Comparison of ENCODE assay signal across 13 cellular contexts in the genomic region with DNA sequence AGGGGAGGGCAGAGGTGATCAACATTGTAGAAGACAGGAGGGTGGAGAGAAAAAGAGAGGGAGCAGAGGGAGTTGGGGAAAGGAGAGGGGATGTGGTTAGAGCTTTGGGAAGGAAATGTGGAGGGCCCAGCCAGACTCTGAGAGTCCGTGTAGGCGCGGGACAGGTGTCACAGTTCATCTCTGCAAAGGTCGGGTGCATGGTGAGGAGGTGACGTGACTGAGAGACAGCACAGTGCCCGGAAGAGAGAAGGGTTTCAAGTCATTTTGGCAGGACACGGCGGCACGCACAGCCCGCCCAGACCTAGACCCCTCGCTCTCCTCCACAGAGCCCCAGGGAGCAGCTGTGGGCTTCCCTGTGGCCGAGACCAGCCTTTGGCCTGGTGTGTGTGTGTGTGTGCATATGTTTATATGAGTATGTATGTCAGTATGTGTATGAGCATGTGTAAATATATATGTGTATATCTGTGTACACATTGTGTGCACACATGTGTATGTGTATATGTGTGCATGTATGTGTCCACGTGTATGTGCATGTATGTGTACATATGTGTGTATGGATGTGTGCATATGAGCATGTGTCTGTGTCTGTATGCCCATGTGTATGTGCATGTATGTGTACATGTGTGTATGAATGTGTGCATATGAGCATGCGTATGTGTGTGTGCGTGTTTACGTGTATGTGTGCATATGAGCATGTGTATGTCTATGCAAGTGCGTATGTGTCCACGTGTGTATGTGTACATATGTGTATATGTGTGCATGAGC.
DNase-seq lines count a peak whose midpoint lies in the region; ATAC-seq and TF ChIP-seq lines count a peak whose summit lies in the region.
"Had no signal": no experiment of that assay in that cellular context is flagged by ENCODE, and none has a peak within 500 bp of the region (broad histone marks: within the 10 kb centered on the region; RNA-seq: fewer than 3 reads in every experiment).

No MANE protein-coding gene starts in this region.

- H3K9me3 ChIP-seq in SK-N-SH: no peaks in the 10 kb centered on the region

- no peak overlapping the region for H3K4me3 Mint-ChIP-seq in activated naive CD4-positive, alpha-beta T cell treated with anti-CD3 and anti-CD28 coated beads for 36 hours
- H3K4me3 Mint-ChIP-seq in stimulated activated effector memory CD8-positive, alpha-beta T cell treated with anti-CD3 and anti-CD28 coated beads, Interleukin-12 subunit alpha, Interleukin-12 subunit beta, amount 100 ng/mL, for 72 hours: peak overlapping the region; percentile 26

- no peak for TF ChIP-seq RAD21 in SK-N-SH (IDR thresholded peaks at IDR 0.05; ENCODE audit: low read length)

- POLR2A ChIA-PET in SK-N-SH (lab: Yijun Ruan, JAX): no interaction called here

- H3K4me1 ChIP-seq in SK-N-SH (ENCODE audit: control insufficient read depth in 1 of 2, insufficient read depth in 2 of 2, low read depth in 1 of 2, low read length in 1 of 2): peaks cover 0 to 6% of the 10 kb centered on the region in 2 experiments; a peak in 1 of 4 replicates

- H3K79me2 ChIP-seq in SK-N-SH (ENCODE audit: insufficient read depth): no peaks in the 10 kb centered on the region

- CTCF ChIA-PET in activated naive CD4-positive, alpha-beta T cell treated with anti-CD3 and anti-CD28 coated beads for 36 hours (lab: Charles Lee): interaction anchor here (2.3 kb wide), 1 partner anchor 159 kb away, joined by 15 read pairs; no protein-coding TSS in a partner anchor
- CTCF ChIA-PET in SK-N-SH (lab: Yijun Ruan, JAX): interaction anchor here (0.8 to 1.0 kb wide), 2 partner anchors 10 to 32 kb away, joined by 3 read pairs; no protein-coding TSS in a partner anchor

- H3K27me3 Mint-ChIP-seq in activated naive CD4-positive, alpha-beta T cell treated with anti-CD3 and anti-CD28 coated beads for 36 hours (ENCODE audit: low read depth): peaks cover 18% of the 10 kb centered on the region

- TF ChIP-seq EP300 in SK-N-SH (IDR thresholded peaks at IDR 0.05; ENCODE audit: borderline replicate concordance in 1 of 2, low read depth in 1 of 2, low read length in 1 of 2): no peak

- DNase-seq in activated naive CD4-positive, alpha-beta T cell treated with anti-CD3 and anti-CD28 coated beads for 36 hours: peak; percentile 23
- no peak for DNase-seq in activated naive CD4-positive, alpha-beta T cell (lab: John Stamatoyannopoulos, UW)
- DNase-seq in stimulated activated effector memory CD8-positive, alpha-beta T cell treated with anti-CD3 and anti-CD28 coated beads, Interleukin-12 subunit alpha, Interleukin-12 subunit beta, amount 100 ng/mL, for 72 hours (ENCODE audit: low spot score in 2 of 2): no peak
- DNase-seq in superior temporal gyrus (ENCODE audit: extremely low spot score): no peak
- DNase-seq in SK-N-SH: no peak
- DNase-seq in stimulated activated CD4-positive, alpha-beta T cell treated with anti-CD3 and anti-CD28 coated beads, Interleukin-1b, Interleukin-23, amount 100 ng/mL, for 48 hours: no peak
- DNase-seq: NCI-H446; stimulated activated CD4-positive, alpha-beta T cell treated with anti-CD3 and anti-CD28 coated beads, Interleukin-4, amount 100 ng/mL, for 4 hours; substantia nigra; WERI-Rb-1 had no signal

- H3K4me3 ChIP-seq in SK-N-SH (ENCODE audit: low read depth in 2 of 2, low read length in 1 of 2): no peak overlapping the region

- H3K4me2 ChIP-seq in SK-N-SH: no peak overlapping the region

- peaks cover 7% of the 10 kb centered on the region for H3F3A ChIP-seq in SK-N-SH (replicated peaks; ENCODE audit: insufficient read depth)

- H3K9me3 Mint-ChIP-seq in activated naive CD4-positive, alpha-beta T cell treated with anti-CD3 and anti-CD28 coated beads for 36 hours: no peaks in the 10 kb centered on the region
- no peaks in the 10 kb centered on the region for H3K9me3 Mint-ChIP-seq in stimulated activated effector memory CD8-positive, alpha-beta T cell treated with anti-CD3 and anti-CD28 coated beads, Interleukin-12 subunit alpha, Interleukin-12 subunit beta, amount 100 ng/mL, for 72 hours

- ATAC-seq in GM21390 (IDR thresholded peaks at IDR 0.05; ENCODE audit: unreplicated experiment) (peak; percentile 57), HG03095 (IDR thresholded peaks at IDR 0.05; ENCODE audit: unreplicated experiment) (peak; percentile 47)
- ATAC-seq in stimulated activated effector memory CD8-positive, alpha-beta T cell treated with anti-CD3 and anti-CD28 coated beads, Interleukin-12 subunit alpha, Interleukin-12 subunit beta, amount 100 ng/mL, for 72 hours: peak; percentile 49
- ATAC-seq: Right ventricle myocardium inferior had no signal

- H3K27ac ChIP-seq in SK-N-SH (ENCODE audit: low read depth in 2 of 2, low read length in 1 of 2): no peak overlapping the region
- H3K27ac ChIP-seq: WERI-Rb-1 had no signal

- no peak overlapping the region for H3K27ac Mint-ChIP-seq in activated naive CD4-positive, alpha-beta T cell treated with anti-CD3 and anti-CD28 coated beads for 36 hours
- no peak overlapping the region for H3K27ac Mint-ChIP-seq in stimulated activated effector memory CD8-positive, alpha-beta T cell treated with anti-CD3 and anti-CD28 coated beads, Interleukin-12 subunit alpha, Interleukin-12 subunit beta, amount 100 ng/mL, for 72 hours

- H2AFZ ChIP-seq in SK-N-SH (ENCODE audit: low read depth): no peak overlapping the region

- no peaks in the 10 kb centered on the region for H3K36me3 ChIP-seq in SK-N-SH (replicated peaks in 1 of 2; ENCODE audit: control insufficient read depth in 1 of 2, insufficient read depth in 2 of 2, low read length in 1 of 2)
- H3K36me3 ChIP-seq: WERI-Rb-1 had no signal

- intact Hi-C loops in activated naive CD4-positive, alpha-beta T cell treated with anti-CD3 and anti-CD28 coated beads for 36 hours (cut with micrococcal nuclease): loop anchor here (5.0 kb wide), 1 partner anchor 378 kb away; a partner anchor contains a TSS

- H3K4me1 Mint-ChIP-seq in activated naive CD4-positive, alpha-beta T cell treated with anti-CD3 and anti-CD28 coated beads for 36 hours (ENCODE audit: low read depth): peaks cover 3% of the 10 kb centered on the region
- peaks cover 20% of the 10 kb centered on the region for H3K4me1 Mint-ChIP-seq in stimulated activated effector memory CD8-positive, alpha-beta T cell treated with anti-CD3 and anti-CD28 coated beads, Interleukin-12 subunit alpha, Interleukin-12 subunit beta, amount 100 ng/mL, for 72 hours

- H4K20me1 ChIP-seq in SK-N-SH (ENCODE audit: insufficient read depth): no peaks in the 10 kb centered on the region

- no peak for TF ChIP-seq CTCF in SK-N-SH (IDR thresholded peaks at IDR 0.05)

- WGBS in SK-N-SH (ENCODE audit: low lambda C conversion rate): 81% methylated on average over 18 of the region's 18 CpGs

- H3K9ac ChIP-seq in SK-N-SH: no peak overlapping the region

- H3K9me2 ChIP-seq in SK-N-SH: no peaks in the 10 kb centered on the region

- H3K27me3 ChIP-seq in SK-N-SH (ENCODE audit: insufficient read depth): no peaks in the 10 kb centered on the region

- H3K36me3 Mint-ChIP-seq in activated naive CD4-positive, alpha-beta T cell treated with anti-CD3 and anti-CD28 coated beads for 36 hours (ENCODE audit: low read depth): no peaks in the 10 kb centered on the region
- H3K36me3 Mint-ChIP-seq in stimulated activated effector memory CD8-positive, alpha-beta T cell treated with anti-CD3 and anti-CD28 coated beads, Interleukin-12 subunit alpha, Interleukin-12 subunit beta, amount 100 ng/mL, for 72 hours: no peaks in the 10 kb centered on the region

TF ChIP-seq in SK-N-SH, 30 proteins besides CTCF, POLR2A, EP300 and RAD21:
- TF ChIP-seq MEF2A (IDR thresholded peaks at IDR 0.05; ENCODE audit: borderline replicate concordance, low read depth) (no peak), EZH2phosphoT487 (IDR thresholded peaks at IDR 0.05; ENCODE audit: borderline replicate concordance, low read depth) (no peak), FOXM1 (IDR thresholded peaks at IDR 0.05; ENCODE audit: low read depth) (no peak), MXI1 (IDR thresholded peaks at IDR 0.05; ENCODE audit: low read depth, low read length) (no peak), GATA2 (CRISPR knock-in tag; IDR thresholded peaks at IDR 0.05) (no peak), TCF12 (IDR thresholded peaks at IDR 0.05) (no peak), GABPA (IDR thresholded peaks at IDR 0.05; ENCODE audit: low read depth) (no peak), JUND (IDR thresholded peaks at IDR 0.05) (no peak), RXRA (IDR thresholded peaks at IDR 0.05; ENCODE audit: borderline replicate concordance, low read depth) (no peak), SMC3 (IDR thresholded peaks at IDR 0.05; ENCODE audit: low read depth, low read length) (no peak), SIN3A (IDR thresholded peaks at IDR 0.05; ENCODE audit: borderline replicate concordance, low read depth, low read length) (no peak), YY1 (IDR thresholded peaks at IDR 0.05; ENCODE audit: low read depth) (no peak), ELF1 (IDR thresholded peaks at IDR 0.05) (no peak)
- TF ChIP-seq, protein P1, sequence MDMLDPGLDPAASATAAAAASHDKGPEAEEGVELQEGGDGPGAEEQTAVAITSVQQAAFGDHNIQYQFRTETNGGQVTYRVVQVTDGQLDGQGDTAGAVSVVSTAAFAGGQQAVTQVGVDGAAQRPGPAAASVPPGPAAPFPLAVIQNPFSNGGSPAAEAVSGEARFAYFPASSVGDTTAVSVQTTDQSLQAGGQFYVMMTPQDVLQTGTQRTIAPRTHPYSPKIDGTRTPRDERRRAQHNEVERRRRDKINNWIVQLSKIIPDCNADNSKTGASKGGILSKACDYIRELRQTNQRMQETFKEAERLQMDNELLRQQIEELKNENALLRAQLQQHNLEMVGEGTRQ (IDR thresholded peaks at IDR 0.05; ENCODE audit: borderline replicate concordance, low read depth, low read length): no peak
- TF ChIP-seq, protein P2, sequence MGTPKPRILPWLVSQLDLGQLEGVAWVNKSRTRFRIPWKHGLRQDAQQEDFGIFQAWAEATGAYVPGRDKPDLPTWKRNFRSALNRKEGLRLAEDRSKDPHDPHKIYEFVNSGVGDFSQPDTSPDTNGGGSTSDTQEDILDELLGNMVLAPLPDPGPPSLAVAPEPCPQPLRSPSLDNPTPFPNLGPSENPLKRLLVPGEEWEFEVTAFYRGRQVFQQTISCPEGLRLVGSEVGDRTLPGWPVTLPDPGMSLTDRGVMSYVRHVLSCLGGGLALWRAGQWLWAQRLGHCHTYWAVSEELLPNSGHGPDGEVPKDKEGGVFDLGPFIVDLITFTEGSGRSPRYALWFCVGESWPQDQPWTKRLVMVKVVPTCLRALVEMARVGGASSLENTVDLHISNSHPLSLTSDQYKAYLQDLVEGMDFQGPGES (IDR thresholded peaks at IDR 0.05; ENCODE audit: low read depth, low read length): no peak
- TF ChIP-seq, protein P3, sequence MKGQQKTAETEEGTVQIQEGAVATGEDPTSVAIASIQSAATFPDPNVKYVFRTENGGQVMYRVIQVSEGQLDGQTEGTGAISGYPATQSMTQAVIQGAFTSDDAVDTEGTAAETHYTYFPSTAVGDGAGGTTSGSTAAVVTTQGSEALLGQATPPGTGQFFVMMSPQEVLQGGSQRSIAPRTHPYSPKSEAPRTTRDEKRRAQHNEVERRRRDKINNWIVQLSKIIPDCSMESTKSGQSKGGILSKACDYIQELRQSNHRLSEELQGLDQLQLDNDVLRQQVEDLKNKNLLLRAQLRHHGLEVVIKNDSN (IDR thresholded peaks at IDR 0.05; ENCODE audit: borderline replicate concordance, low read depth): no peak
